Comparison of ENCODE assay signal across 8 cellular contexts in genomic region chr1:76075188-76075489, GRCh38. TPM values are rescaled to one million over a fixed set of nuclear protein-coding genes. Genes with fewer than 3 reads are reported as not detected.
DNase-seq lines count a peak whose midpoint lies in the region; ATAC-seq and TF ChIP-seq lines count a peak whose summit lies in the region.

No MANE protein-coding gene starts in this region.

- H3K27ac ChIP-seq in A673 (ENCODE audit: low read depth, low read length, poor library complexity, severe bottlenecking) (no peak overlapping the region), dorsolateral prefrontal cortex (peak overlapping the region in 57 of 59 donors; percentile 11 to 95 (median 82))

- CTCF ChIA-PET in A673 (lab: Charles Lee): no interaction called here

- H3K27me3 ChIP-seq in A673 (replicated peaks; ENCODE audit: insufficient read depth, low read depth, low read length, poor library complexity) (no peaks in the 10 kb centered on the region), dorsolateral prefrontal cortex (no peaks in the 10 kb centered on the region)

- no peaks in the 10 kb centered on the region for H3K36me3 ChIP-seq in A673 (ENCODE audit: insufficient read depth, low read length, poor library complexity, severe bottlenecking)

- H3K4me1 ChIP-seq in A673 (ENCODE audit: insufficient read depth, low read length, poor library complexity, severe bottlenecking): no peaks in the 10 kb centered on the region

- H3K9me3 Mint-ChIP-seq in IgD-negative memory B cell (no peaks in the 10 kb centered on the region), natural killer cell (no peaks in the 10 kb centered on the region)

- no peak for ATAC-seq in natural killer cell
- no peak for ATAC-seq in GM19324 (IDR thresholded peaks at IDR 0.05; ENCODE audit: low FRiP score, unreplicated experiment)

- DNase-seq in A673 (ENCODE audit: low spot score): no peak
- no peak for DNase-seq in dorsolateral prefrontal cortex
- DNase-seq in natural killer cell: no peak
- no peak for DNase-seq in NCI-H2029 (lab: John Stamatoyannopoulos, UW)
- no peak for DNase-seq in anterior cingulate cortex (lab: John Stamatoyannopoulos, UW)
- no peak for DNase-seq in activated CD4-positive, CD25-positive, alpha-beta regulatory T cell treated with anti-CD3 and anti-CD28 coated beads, Interleukin-2, amount 50 U/mL, for 72 hours

- H3K4me3 ChIP-seq in A673 (ENCODE audit: low read depth, low read length, poor library complexity, severe bottlenecking) (peak overlapping the region; percentile 55), dorsolateral prefrontal cortex (peak overlapping the region; percentile 59 to 100 (median 87))

- H3K36me3 Mint-ChIP-seq in IgD-negative memory B cell (no peaks in the 10 kb centered on the region), natural killer cell (no peaks in the 10 kb centered on the region)

- TF ChIP-seq CTCF in A673 (conservative IDR thresholded peaks at IDR 0.05; ENCODE audit: low read depth, low read length) (no peak), dorsolateral prefrontal cortex (IDR thresholded peaks at IDR 0.05 in 54 of 56, conservative IDR thresholded peaks at IDR 0.05 in 2 of 56; ENCODE audit: low read depth in 1 of 56, partially characterized antibody in 56 of 56) (no peak), natural killer cell (IDR thresholded peaks at IDR 0.05) (no peak)

- POLR2A ChIA-PET in A673 (lab: Charles Lee; ENCODE audit: low non-redundant PET): no interaction called here

- H3K27me3 Mint-ChIP-seq in IgD-negative memory B cell (peaks cover 1% of the 10 kb centered on the region), natural killer cell (ENCODE audit: low read depth in 2 of 2) (peaks cover 0 to 8% of the 10 kb centered on the region in 2 donors)

- no peaks in the 10 kb centered on the region for H3K9me3 ChIP-seq in A673 (ENCODE audit: low read depth, low read length, poor library complexity, severe bottlenecking)

- H3K27ac Mint-ChIP-seq in IgD-negative memory B cell (peak overlapping the region; percentile 18 to 95 (median 30)), natural killer cell (peak overlapping the region in 1 of 2 donors; percentile 1)

- H3K4me1 Mint-ChIP-seq in IgD-negative memory B cell (peaks cover 18 to 29% (median 18%) of the 10 kb centered on the region in 3 donors), natural killer cell (peaks cover 17 to 22% of the 10 kb centered on the region in 2 donors)

- no TSS peak for BruUV-seq in A673 (replicated peaks; lab: Mats Ljungman, UMichigan)

- intact Hi-C loops in A673 (cut with micrococcal nuclease; ENCODE audit: unreplicated experiment): no loop called here
- intact Hi-C loops in dorsolateral prefrontal cortex (cut with DNase I): no loop called here
- intact Hi-C loops in natural killer cell (cut with micrococcal nuclease): no loop called here

- H3K4me3 Mint-ChIP-seq in IgD-negative memory B cell (peak overlapping the region; percentile 76 to 91 (median 87)), natural killer cell (peak overlapping the region; percentile 89)

RNA-seq across cellular contexts. Expression of gene ST6GALNAC3, which starts 0.6 kb away (rescaled TPM):
- total RNA-seq in A673 (2021) (0.74 and 1.2 TPM in 2 replicates), dorsolateral prefrontal cortex (10 to 100 TPM in 119 of 120 experiments, 1 to 10 TPM in 1; 9.7 to 39.6 (median 20.2) TPM), natural killer cell (not detected)
- polyA plus RNA-seq in IgD-negative memory B cell: 0.99 TPM
